In the genomic region with DNA sequence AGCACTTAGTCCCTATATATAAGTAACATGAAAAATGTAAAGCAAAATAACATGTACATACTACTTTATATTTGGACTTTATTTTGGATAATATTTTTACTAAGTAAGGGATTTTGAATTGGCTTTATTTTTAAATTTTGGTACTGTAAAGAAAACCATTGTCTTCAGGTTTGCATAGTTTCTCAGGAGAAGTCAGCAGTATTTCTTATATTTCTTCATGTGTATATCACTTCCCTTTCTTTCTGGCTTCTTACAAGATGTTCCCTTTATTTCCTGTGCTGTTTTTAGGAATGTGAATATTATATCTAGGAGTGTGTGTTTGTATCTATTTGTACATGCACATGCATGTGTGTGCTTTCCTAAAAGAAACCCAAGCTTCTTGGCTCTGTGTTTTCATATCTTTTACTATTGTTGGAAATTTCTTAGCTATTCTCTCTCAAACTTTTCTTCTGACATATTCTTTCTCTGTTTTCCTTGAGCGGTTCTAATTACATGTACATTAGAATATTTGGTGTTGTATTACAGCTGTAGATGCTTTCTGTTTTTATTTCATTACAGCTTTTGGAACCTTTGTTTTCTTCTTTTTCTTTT, we compare ENCODE assay signal across 1 cellular context.
TF ChIP-seq lines count a peak whose summit lies in the region.

No MANE protein-coding gene starts in this region.

TF ChIP-seq in K562, 482 proteins besides CTCF, POLR2A, EP300 and RAD21 (continued from another document):
- TF ChIP-seq, protein P1, sequence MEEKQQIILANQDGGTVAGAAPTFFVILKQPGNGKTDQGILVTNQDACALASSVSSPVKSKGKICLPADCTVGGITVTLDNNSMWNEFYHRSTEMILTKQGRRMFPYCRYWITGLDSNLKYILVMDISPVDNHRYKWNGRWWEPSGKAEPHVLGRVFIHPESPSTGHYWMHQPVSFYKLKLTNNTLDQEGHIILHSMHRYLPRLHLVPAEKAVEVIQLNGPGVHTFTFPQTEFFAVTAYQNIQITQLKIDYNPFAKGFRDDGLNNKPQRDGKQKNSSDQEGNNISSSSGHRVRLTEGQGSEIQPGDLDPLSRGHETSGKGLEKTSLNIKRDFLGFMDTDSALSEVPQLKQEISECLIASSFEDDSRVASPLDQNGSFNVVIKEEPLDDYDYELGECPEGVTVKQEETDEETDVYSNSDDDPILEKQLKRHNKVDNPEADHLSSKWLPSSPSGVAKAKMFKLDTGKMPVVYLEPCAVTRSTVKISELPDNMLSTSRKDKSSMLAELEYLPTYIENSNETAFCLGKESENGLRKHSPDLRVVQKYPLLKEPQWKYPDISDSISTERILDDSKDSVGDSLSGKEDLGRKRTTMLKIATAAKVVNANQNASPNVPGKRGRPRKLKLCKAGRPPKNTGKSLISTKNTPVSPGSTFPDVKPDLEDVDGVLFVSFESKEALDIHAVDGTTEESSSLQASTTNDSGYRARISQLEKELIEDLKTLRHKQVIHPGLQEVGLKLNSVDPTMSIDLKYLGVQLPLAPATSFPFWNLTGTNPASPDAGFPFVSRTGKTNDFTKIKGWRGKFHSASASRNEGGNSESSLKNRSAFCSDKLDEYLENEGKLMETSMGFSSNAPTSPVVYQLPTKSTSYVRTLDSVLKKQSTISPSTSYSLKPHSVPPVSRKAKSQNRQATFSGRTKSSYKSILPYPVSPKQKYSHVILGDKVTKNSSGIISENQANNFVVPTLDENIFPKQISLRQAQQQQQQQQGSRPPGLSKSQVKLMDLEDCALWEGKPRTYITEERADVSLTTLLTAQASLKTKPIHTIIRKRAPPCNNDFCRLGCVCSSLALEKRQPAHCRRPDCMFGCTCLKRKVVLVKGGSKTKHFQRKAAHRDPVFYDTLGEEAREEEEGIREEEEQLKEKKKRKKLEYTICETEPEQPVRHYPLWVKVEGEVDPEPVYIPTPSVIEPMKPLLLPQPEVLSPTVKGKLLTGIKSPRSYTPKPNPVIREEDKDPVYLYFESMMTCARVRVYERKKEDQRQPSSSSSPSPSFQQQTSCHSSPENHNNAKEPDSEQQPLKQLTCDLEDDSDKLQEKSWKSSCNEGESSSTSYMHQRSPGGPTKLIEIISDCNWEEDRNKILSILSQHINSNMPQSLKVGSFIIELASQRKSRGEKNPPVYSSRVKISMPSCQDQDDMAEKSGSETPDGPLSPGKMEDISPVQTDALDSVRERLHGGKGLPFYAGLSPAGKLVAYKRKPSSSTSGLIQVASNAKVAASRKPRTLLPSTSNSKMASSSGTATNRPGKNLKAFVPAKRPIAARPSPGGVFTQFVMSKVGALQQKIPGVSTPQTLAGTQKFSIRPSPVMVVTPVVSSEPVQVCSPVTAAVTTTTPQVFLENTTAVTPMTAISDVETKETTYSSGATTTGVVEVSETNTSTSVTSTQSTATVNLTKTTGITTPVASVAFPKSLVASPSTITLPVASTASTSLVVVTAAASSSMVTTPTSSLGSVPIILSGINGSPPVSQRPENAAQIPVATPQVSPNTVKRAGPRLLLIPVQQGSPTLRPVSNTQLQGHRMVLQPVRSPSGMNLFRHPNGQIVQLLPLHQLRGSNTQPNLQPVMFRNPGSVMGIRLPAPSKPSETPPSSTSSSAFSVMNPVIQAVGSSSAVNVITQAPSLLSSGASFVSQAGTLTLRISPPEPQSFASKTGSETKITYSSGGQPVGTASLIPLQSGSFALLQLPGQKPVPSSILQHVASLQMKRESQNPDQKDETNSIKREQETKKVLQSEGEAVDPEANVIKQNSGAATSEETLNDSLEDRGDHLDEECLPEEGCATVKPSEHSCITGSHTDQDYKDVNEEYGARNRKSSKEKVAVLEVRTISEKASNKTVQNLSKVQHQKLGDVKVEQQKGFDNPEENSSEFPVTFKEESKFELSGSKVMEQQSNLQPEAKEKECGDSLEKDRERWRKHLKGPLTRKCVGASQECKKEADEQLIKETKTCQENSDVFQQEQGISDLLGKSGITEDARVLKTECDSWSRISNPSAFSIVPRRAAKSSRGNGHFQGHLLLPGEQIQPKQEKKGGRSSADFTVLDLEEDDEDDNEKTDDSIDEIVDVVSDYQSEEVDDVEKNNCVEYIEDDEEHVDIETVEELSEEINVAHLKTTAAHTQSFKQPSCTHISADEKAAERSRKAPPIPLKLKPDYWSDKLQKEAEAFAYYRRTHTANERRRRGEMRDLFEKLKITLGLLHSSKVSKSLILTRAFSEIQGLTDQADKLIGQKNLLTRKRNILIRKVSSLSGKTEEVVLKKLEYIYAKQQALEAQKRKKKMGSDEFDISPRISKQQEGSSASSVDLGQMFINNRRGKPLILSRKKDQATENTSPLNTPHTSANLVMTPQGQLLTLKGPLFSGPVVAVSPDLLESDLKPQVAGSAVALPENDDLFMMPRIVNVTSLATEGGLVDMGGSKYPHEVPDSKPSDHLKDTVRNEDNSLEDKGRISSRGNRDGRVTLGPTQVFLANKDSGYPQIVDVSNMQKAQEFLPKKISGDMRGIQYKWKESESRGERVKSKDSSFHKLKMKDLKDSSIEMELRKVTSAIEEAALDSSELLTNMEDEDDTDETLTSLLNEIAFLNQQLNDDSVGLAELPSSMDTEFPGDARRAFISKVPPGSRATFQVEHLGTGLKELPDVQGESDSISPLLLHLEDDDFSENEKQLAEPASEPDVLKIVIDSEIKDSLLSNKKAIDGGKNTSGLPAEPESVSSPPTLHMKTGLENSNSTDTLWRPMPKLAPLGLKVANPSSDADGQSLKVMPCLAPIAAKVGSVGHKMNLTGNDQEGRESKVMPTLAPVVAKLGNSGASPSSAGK (IDR thresholded peaks at IDR 0.05): no peak
- no peak for TF ChIP-seq CCNT2 (IDR thresholded peaks at IDR 0.05; ENCODE audit: borderline replicate concordance, extremely low read depth, insufficient read length, low read depth, low read length)
- TF ChIP-seq CBX3 (IDR thresholded peaks at IDR 0.05; ENCODE audit: borderline replicate concordance in 1 of 2, low read length in 2 of 2): 0 out of 3 replicates have a peak, but pooled peaks of 1 of the 2 experiments have one; percentile 42
TF ChIP-seq in K562: peak in this region for 2.
